Comparison of ENCODE assay signal across 8 cellular contexts in genomic region chr6:24057030-24057429, GRCh38.
"Had no signal": no experiment of that assay in that cellular context is flagged by ENCODE, and none has a peak within 500 bp of the region (broad histone marks: within the 10 kb centered on the region; RNA-seq: fewer than 3 reads in every experiment).

No MANE protein-coding gene starts in this region.

- DNase-seq: GDM1, GF-D8 had no signal

- ATAC-seq: GM12878 had no signal

- H3K4me3 ChIP-seq: GM12878 had no signal

- FAIRE-seq: G401.6, GM12878, GM12891, GM12892, GM18507, GM19239 had no signal
